1 cellular context compared by ENCODE assay signal in genomic region chr18:12318334-12318697, GRCh38.
TF ChIP-seq lines count a peak whose summit lies in the region.

No MANE protein-coding gene starts in this region.

TF ChIP-seq in A549, 52 proteins besides CTCF, POLR2A, EP300 and RAD21 (continued from another document):
- TF ChIP-seq BCL3 (IDR thresholded peaks at IDR 0.05) (no peak), SMC3 (IDR thresholded peaks at IDR 0.05) (no peak), FOSL2 (IDR thresholded peaks at IDR 0.05) (no peak), FOSL2 (CRISPR knock-in tag; IDR thresholded peaks at IDR 0.05) (no peak)
TF ChIP-seq in A549: peak in this region for 0.
